Comparison of ENCODE assay signal across 1 cellular context in genomic region chr4:82394896-82395295, GRCh38.
TF ChIP-seq lines count a peak whose summit lies in the region.

No MANE protein-coding gene starts in this region.

TF ChIP-seq in H1, 55 proteins besides CTCF, POLR2A, EP300 and RAD21 (continued from another document):
- TF ChIP-seq USF2 (IDR thresholded peaks at IDR 0.05; ENCODE audit: low read length) = no peak
- no peak for TF ChIP-seq KDM4A (IDR thresholded peaks at IDR 0.05; ENCODE audit: low read depth, low read length, severe bottlenecking)
- TF ChIP-seq SIX5 (IDR thresholded peaks at IDR 0.05; ENCODE audit: low read depth, low read length) = no peak
- TF ChIP-seq SAP30 (IDR thresholded peaks at IDR 0.05; ENCODE audit: insufficient read depth, insufficient replicate concordance, low read length) = no peak
- TF ChIP-seq YY1 (IDR thresholded peaks at IDR 0.05; ENCODE audit: low read depth, low read length) = no peak
- no peak for TF ChIP-seq PHF8 (conservative IDR thresholded peaks at IDR 0.05; ENCODE audit: low read depth, low read length)
- TF ChIP-seq SIRT6 (IDR thresholded peaks at IDR 0.05; ENCODE audit: low read length) = no peak
- TF ChIP-seq TBP (IDR thresholded peaks at IDR 0.05; ENCODE audit: low read depth, low read length) = no peak
- no peak for TF ChIP-seq JUN (IDR thresholded peaks at IDR 0.05; ENCODE audit: low read depth, low read length)
